Comparison of ENCODE assay signal across 16 cellular contexts in the genomic region with DNA sequence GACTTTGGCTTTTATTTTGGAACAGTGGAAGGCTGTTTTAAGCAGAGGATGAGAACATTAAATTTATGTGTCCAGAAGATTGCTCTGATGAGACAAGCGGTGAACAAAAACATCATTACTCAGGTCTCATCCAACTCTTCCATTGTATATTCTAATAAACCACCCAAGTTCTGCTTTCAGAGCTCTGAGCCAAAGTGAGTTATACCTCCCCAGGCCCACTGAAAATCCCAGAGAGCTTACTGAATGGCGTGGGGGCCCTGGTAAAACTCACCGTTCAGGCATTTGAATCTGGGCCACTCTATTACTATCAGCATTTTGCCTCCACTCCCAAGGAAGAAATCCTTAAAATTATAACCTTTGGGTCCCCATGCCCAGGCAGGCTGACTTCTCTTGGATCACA.
DNase-seq lines count a peak whose midpoint lies in the region; ATAC-seq and TF ChIP-seq lines count a peak whose summit lies in the region.
"Had no signal": no experiment of that assay in that cellular context is flagged by ENCODE, and none has a peak within 500 bp of the region (broad histone marks: within the 10 kb centered on the region; RNA-seq: fewer than 3 reads in every experiment).

No MANE protein-coding gene starts in this region.

- DNase-seq in GM23248 (peak; percentile 49), esophagus muscularis mucosa (ENCODE audit: extremely low spot score) (no peak), trophoblast cell (no peak), Calu3 (no peak), T-helper 2 cell (no peak), endodermal cell (no peak)
- DNase-seq: activated effector memory CD4-positive, alpha-beta T cell treated with anti-CD3 and anti-CD28 coated beads, Interleukin-2, amount 50 U/mL, for 16 hours; CD4-positive, alpha-beta memory T cell; effector memory CD8-positive, alpha-beta T cell; H7; NCI-H1105; NCI-H2227 treated with DMSO at 0.1 percent for 48 hours; SJCRH30 had no signal

- H3K9me3 ChIP-seq in GM23248 (ENCODE audit: low read depth) (no peaks in the 10 kb centered on the region), OCI-LY3 (ENCODE audit: insufficient read depth, low read length) (no peaks in the 10 kb centered on the region), esophagus muscularis mucosa (no peaks in the 10 kb centered on the region), trophoblast cell (ENCODE audit: insufficient read depth, low read depth, low read length) (no peaks in the 10 kb centered on the region), endodermal cell (ENCODE audit: control insufficient read depth, low read length) (no peaks in the 10 kb centered on the region)
- H3K9me3 ChIP-seq: SJCRH30 had no signal

- peak overlapping the region; percentile 40 for H3K4ac ChIP-seq in trophoblast cell (ENCODE audit: low read depth, low read length)

- H3K4me3 ChIP-seq in GM23248 (peak overlapping the region; percentile 19; the same call in 1 of the 2 replicates), OCI-LY3 (ENCODE audit: low read length) (no peak overlapping the region), esophagus muscularis mucosa (no peak overlapping the region), trophoblast cell (ENCODE audit: low read depth, low read length) (no peak overlapping the region), endodermal cell (ENCODE audit: low read length) (no peak overlapping the region)
- H3K4me3 ChIP-seq: cardiac muscle cell, SJCRH30 had no signal

- H3K4me3 Mint-ChIP-seq in Calu3 (ENCODE audit: low read depth, unreplicated experiment) = no peak overlapping the region
- no peak overlapping the region for H3K4me3 Mint-ChIP-seq in endodermal cell

- H3K27ac ChIP-seq in GM23248 = peak overlapping the region; percentile 81
- no peak overlapping the region for H3K27ac ChIP-seq in OCI-LY3 (ENCODE audit: low read length)
- peak overlapping the region; percentile 65 to 81 (median 74) for H3K27ac ChIP-seq in esophagus muscularis mucosa (replicated peaks in 1 of 4)
- H3K27ac ChIP-seq in trophoblast cell (ENCODE audit: low read depth, low read length) = peak overlapping the region; percentile 87
- H3K27ac ChIP-seq in endodermal cell (ENCODE audit: low read depth, low read length) = no peak overlapping the region
- H3K27ac ChIP-seq: cardiac muscle cell, SJCRH30 had no signal

- H3K27me3 Mint-ChIP-seq in Calu3 (ENCODE audit: unreplicated experiment) = no peaks in the 10 kb centered on the region
- H3K27me3 Mint-ChIP-seq in endodermal cell (ENCODE audit: insufficient read depth) = peaks cover 10% of the 10 kb centered on the region

- ATAC-seq in GM19023 (IDR thresholded peaks at IDR 0.05; ENCODE audit: unreplicated experiment) = no peak
- ATAC-seq: effector memory CD8-positive, alpha-beta T cell had no signal

- no peak overlapping the region for H2AFZ ChIP-seq in GM23248
- no peak overlapping the region for H2AFZ ChIP-seq in OCI-LY3 (ENCODE audit: low read depth, low read length)
- H2AFZ ChIP-seq in trophoblast cell (ENCODE audit: insufficient read depth, low read length, poor library complexity) = no peak overlapping the region

- intact Hi-C loops in esophagus muscularis mucosa (cut with DNase I) (no loop called here), Calu3 (cut with micrococcal nuclease; ENCODE audit: unreplicated experiment) (no loop called here)

- peaks cover 90% of the 10 kb centered on the region for H3F3A ChIP-seq in GM23248 (ENCODE audit: insufficient read depth)

- peaks cover 84% of the 10 kb centered on the region for H3K79me2 ChIP-seq in GM23248 (ENCODE audit: insufficient read depth)
- H3K79me2 ChIP-seq in OCI-LY3 (ENCODE audit: low read length) = no peaks in the 10 kb centered on the region
- H3K79me2 ChIP-seq in trophoblast cell (ENCODE audit: control insufficient read depth, insufficient read depth, low read length, poor library complexity) = peaks cover 11% of the 10 kb centered on the region

- TF ChIP-seq CTCF in OCI-LY3 (IDR thresholded peaks at IDR 0.05; ENCODE audit: low read depth, low read length) (no peak), esophagus muscularis mucosa (IDR thresholded peaks at IDR 0.05) (no peak), Calu3 (IDR thresholded peaks at IDR 0.05; ENCODE audit: unreplicated experiment) (no peak), endodermal cell (conservative IDR thresholded peaks at IDR 0.05) (no peak)

- H3K79me1 ChIP-seq in trophoblast cell (ENCODE audit: low read length) = peaks cover 58% of the 10 kb centered on the region

- peaks cover 41% of the 10 kb centered on the region for H3K4me1 Mint-ChIP-seq in Calu3 (ENCODE audit: low read depth, unreplicated experiment)
- peaks cover 24% of the 10 kb centered on the region for H3K4me1 Mint-ChIP-seq in endodermal cell

- no peak overlapping the region for H4K12ac ChIP-seq in trophoblast cell (ENCODE audit: low read depth, low read length)

- no peak overlapping the region for H3K18ac ChIP-seq in trophoblast cell (ENCODE audit: low read length)

- peak overlapping the region; percentile 90 for H2BK12ac ChIP-seq in trophoblast cell (ENCODE audit: low read length)

- peaks cover 94% of the 10 kb centered on the region for H3K4me1 ChIP-seq in GM23248 (ENCODE audit: insufficient read depth)
- peaks cover 20% of the 10 kb centered on the region for H3K4me1 ChIP-seq in OCI-LY3 (ENCODE audit: low read length)
- peaks cover 33 to 69% (median 63%) of the 10 kb centered on the region in 4 donors for H3K4me1 ChIP-seq in esophagus muscularis mucosa
- peaks cover 24 to 53% of the 10 kb centered on the region in 2 experiments for H3K4me1 ChIP-seq in trophoblast cell (ENCODE audit: control insufficient read depth in 1 of 2, insufficient read depth in 2 of 2, low read length in 2 of 2)
- H3K4me1 ChIP-seq in endodermal cell (ENCODE audit: control insufficient read depth, insufficient read depth, low read length) = peaks cover 15% of the 10 kb centered on the region

- in situ Hi-C loops in GM23248 (cut with MboI) = no loop called here

- BruUV-seq in Calu3 (replicated peaks; lab: Mats Ljungman, UMichigan) = no TSS peak

- CTCF ChIA-PET in Calu3 (lab: Charles Lee) = interaction anchor here (1.0 kb wide), 1 partner anchor 35 kb away, joined by 3 read pairs; no protein-coding TSS in a partner anchor

- H4K8ac ChIP-seq in trophoblast cell (ENCODE audit: low read depth, low read length) = peak overlapping the region; percentile 13

- peak overlapping the region; percentile 88 for H2BK120ac ChIP-seq in trophoblast cell (ENCODE audit: insufficient read depth, low read length, poor library complexity)

- no peak for TF ChIP-seq POLR2A in esophagus muscularis mucosa (IDR thresholded peaks at IDR 0.05; ENCODE audit: low read depth)

- H3K23ac ChIP-seq in trophoblast cell (ENCODE audit: low read length) = no peak overlapping the region

- no peaks in the 10 kb centered on the region for H3K27me3 ChIP-seq in GM23248 (replicated peaks; ENCODE audit: insufficient read depth)
- peaks cover 33% of the 10 kb centered on the region for H3K27me3 ChIP-seq in OCI-LY3 (ENCODE audit: low read depth, low read length)
- H3K27me3 ChIP-seq in esophagus muscularis mucosa = no peaks in the 10 kb centered on the region
- H3K27me3 ChIP-seq in trophoblast cell (ENCODE audit: insufficient read depth, low read length) = no peaks in the 10 kb centered on the region
- no peaks in the 10 kb centered on the region for H3K27me3 ChIP-seq in endodermal cell (ENCODE audit: control insufficient read depth, insufficient read depth, low read length, poor library complexity, severe bottlenecking)
- H3K27me3 ChIP-seq: cardiac muscle cell, SJCRH30 had no signal

- 62 to 66% methylated on average over 3 of the region's 3 CpGs for WGBS in GM23248 (ENCODE audit: low coverage in 1 of 2, low lambda C conversion rate in 2 of 2, missing lambda C conversion rate in 2 of 2), 2 experiments
- WGBS in esophagus muscularis mucosa = 57% methylated on average over 3 of the region's 3 CpGs
- no CpG with 5 or more reads among the region's 3 CpGs for WGBS in trophoblast cell (ENCODE audit: extremely low coverage, insufficient coverage, insufficient read length)
- 82 to 88% methylated on average over 2 to 3 of the region's 3 CpGs for WGBS in endodermal cell (ENCODE audit: insufficient coverage in 1 of 2, insufficient read length in 1 of 2), 2 experiments

- H3K4me2 ChIP-seq in GM23248 (ENCODE audit: unreplicated experiment) (peak overlapping the region; percentile 46), OCI-LY3 (ENCODE audit: low read length) (peak overlapping the region; percentile 48), trophoblast cell (ENCODE audit: low read length) (peak overlapping the region; percentile 22)

- H2BK5ac ChIP-seq in trophoblast cell (ENCODE audit: low read depth, low read length, poor library complexity) = peak overlapping the region; percentile 42

- no peak for TF ChIP-seq EP300 in esophagus muscularis mucosa (IDR thresholded peaks at IDR 0.05)

- no peaks in the 10 kb centered on the region for H3K36me3 ChIP-seq in GM23248 (ENCODE audit: low read depth)
- H3K36me3 ChIP-seq in OCI-LY3 (replicated peaks; ENCODE audit: low read depth, low read length) = no peaks in the 10 kb centered on the region
- H3K36me3 ChIP-seq in esophagus muscularis mucosa = no peaks in the 10 kb centered on the region
- H3K36me3 ChIP-seq in trophoblast cell (ENCODE audit: control insufficient read depth in 1 of 2, insufficient read depth in 2 of 2, low read length in 2 of 2) = no peaks in the 10 kb centered on the region
- no peaks in the 10 kb centered on the region for H3K36me3 ChIP-seq in endodermal cell (ENCODE audit: control insufficient read depth, insufficient read depth, low read length)
- H3K36me3 ChIP-seq: cardiac muscle cell, SJCRH30 had no signal

- H3K9ac ChIP-seq in GM23248 (peak overlapping the region; percentile 57), OCI-LY3 (ENCODE audit: low read length) (no peak overlapping the region), trophoblast cell (ENCODE audit: low read length) (no peak overlapping the region), endodermal cell (ENCODE audit: extremely low read depth, low read length, poor library complexity, severe bottlenecking) (no peak overlapping the region)

- H4K91ac ChIP-seq in trophoblast cell (ENCODE audit: low read depth, low read length) = peak overlapping the region; percentile 94

- H4K20me1 ChIP-seq in GM23248 (ENCODE audit: insufficient read depth) = no peaks in the 10 kb centered on the region
- H4K20me1 ChIP-seq in OCI-LY3 (ENCODE audit: insufficient read depth, low read length) = no peaks in the 10 kb centered on the region

- H2AK5ac ChIP-seq in trophoblast cell (ENCODE audit: low read length) = peak overlapping the region; percentile 74

- H3K9me3 Mint-ChIP-seq in Calu3 (ENCODE audit: low read depth, unreplicated experiment) (no peaks in the 10 kb centered on the region), endodermal cell (no peaks in the 10 kb centered on the region)
- H3K9me3 Mint-ChIP-seq: CD4-positive, alpha-beta memory T cell; effector memory CD8-positive, alpha-beta T cell had no signal

- H3K27ac Mint-ChIP-seq in Calu3 (ENCODE audit: unreplicated experiment) (no peak overlapping the region), endodermal cell (no peak overlapping the region)
- H3K27ac Mint-ChIP-seq: effector memory CD8-positive, alpha-beta T cell had no signal

- H3K9me2 ChIP-seq in GM23248 (ENCODE audit: insufficient read depth) = no peaks in the 10 kb centered on the region

- H3K36me3 Mint-ChIP-seq in Calu3 (ENCODE audit: insufficient read depth, unreplicated experiment) (peaks cover 4% of the 10 kb centered on the region), endodermal cell (ENCODE audit: low read depth) (no peaks in the 10 kb centered on the region)
- H3K36me3 Mint-ChIP-seq: CD4-positive, alpha-beta memory T cell had no signal

- peak overlapping the region; percentile 77 for H3K14ac ChIP-seq in trophoblast cell (ENCODE audit: low read length)

Comparison
In these comparisons a context has a peak if more than half of its experiments do, and no peak if none do; other contexts are left out.
1. H3K27ac ChIP-seq: peak in GM23248 (single experiment), esophagus muscularis mucosa (4 of 4) and trophoblast cell (single experiment); none in OCI-LY3 (single experiment) and endodermal cell (single experiment).
2. Peak in every context shown above with its lines, with median percentiles within 50 percentile points of each other: H3K4me2 ChIP-seq.